1 cellular context compared by ENCODE assay signal in the genomic region with DNA sequence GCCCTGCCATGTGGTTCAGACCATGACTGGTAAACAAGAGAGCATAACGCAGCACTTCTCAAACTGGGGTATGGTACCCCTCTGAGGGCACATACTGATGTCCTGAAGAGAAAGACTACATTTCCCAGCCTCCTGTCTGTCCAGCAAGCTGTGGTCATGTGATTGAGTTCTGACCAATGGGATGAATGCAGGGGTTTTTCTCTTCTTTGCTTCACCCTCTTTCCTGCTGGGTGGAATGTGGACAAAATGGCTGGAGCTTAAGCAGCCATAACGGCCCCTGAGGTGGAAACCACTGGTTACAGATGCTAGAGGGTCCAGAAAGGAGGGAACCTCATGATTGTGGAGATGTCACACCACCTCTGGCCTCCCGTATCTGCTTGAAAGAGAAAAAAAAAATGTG.
TF ChIP-seq lines count a peak whose summit lies in the region.

No MANE protein-coding gene starts in this region.

TF ChIP-seq in HepG2, 621 proteins besides CTCF, POLR2A, EP300 and RAD21 (continued from another document):
- TF ChIP-seq, protein P1, sequence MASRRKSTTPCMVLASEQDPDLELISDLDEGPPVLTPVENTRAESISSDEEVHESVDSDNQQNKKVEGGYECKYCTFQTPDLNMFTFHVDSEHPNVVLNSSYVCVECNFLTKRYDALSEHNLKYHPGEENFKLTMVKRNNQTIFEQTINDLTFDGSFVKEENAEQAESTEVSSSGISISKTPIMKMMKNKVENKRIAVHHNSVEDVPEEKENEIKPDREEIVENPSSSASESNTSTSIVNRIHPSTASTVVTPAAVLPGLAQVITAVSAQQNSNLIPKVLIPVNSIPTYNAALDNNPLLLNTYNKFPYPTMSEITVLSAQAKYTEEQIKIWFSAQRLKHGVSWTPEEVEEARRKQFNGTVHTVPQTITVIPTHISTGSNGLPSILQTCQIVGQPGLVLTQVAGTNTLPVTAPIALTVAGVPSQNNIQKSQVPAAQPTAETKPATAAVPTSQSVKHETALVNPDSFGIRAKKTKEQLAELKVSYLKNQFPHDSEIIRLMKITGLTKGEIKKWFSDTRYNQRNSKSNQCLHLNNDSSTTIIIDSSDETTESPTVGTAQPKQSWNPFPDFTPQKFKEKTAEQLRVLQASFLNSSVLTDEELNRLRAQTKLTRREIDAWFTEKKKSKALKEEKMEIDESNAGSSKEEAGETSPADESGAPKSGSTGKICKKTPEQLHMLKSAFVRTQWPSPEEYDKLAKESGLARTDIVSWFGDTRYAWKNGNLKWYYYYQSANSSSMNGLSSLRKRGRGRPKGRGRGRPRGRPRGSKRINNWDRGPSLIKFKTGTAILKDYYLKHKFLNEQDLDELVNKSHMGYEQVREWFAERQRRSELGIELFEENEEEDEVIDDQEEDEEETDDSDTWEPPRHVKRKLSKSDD (CRISPR knock-in tag; IDR thresholded peaks at IDR 0.05; ENCODE audit: low read depth): no peak
- no peak for TF ChIP-seq GTF3A (CRISPR knock-in tag; conservative IDR thresholded peaks at IDR 0.05)
- no peak for TF ChIP-seq SRSF9 (IDR thresholded peaks at IDR 0.05; ENCODE audit: borderline replicate concordance, insufficient read depth, low read depth, low read length, poor library complexity, severe bottlenecking)
- TF ChIP-seq, protein P2, sequence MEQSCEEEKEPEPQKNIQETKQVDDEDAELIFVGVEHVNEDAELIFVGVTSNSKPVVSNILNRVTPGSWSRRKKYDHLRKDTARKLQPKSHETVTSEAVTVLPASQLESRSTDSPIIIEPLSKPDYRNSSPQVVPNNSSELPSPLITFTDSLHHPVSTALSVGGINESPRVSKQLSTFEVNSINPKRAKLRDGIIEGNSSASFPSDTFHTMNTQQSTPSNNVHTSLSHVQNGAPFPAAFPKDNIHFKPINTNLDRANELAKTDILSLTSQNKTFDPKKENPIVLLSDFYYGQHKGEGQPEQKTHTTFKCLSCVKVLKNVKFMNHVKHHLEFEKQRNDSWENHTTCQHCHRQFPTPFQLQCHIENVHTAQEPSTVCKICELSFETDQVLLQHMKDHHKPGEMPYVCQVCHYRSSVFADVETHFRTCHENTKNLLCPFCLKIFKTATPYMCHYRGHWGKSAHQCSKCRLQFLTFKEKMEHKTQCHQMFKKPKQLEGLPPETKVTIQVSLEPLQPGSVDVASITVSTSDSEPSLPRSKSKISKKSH (CRISPR knock-in tag; IDR thresholded peaks at IDR 0.05; ENCODE audit: borderline replicate concordance): no peak
- no peak for TF ChIP-seq ZFY (CRISPR knock-in tag; IDR thresholded peaks at IDR 0.05)
- TF ChIP-seq NRL (CRISPR knock-in tag; IDR thresholded peaks at IDR 0.05; ENCODE audit: borderline replicate concordance): no peak
- TF ChIP-seq, protein P3, sequence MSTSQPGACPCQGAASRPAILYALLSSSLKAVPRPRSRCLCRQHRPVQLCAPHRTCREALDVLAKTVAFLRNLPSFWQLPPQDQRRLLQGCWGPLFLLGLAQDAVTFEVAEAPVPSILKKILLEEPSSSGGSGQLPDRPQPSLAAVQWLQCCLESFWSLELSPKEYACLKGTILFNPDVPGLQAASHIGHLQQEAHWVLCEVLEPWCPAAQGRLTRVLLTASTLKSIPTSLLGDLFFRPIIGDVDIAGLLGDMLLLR (CRISPR knock-in tag; IDR thresholded peaks at IDR 0.05): no peak
- no peak for TF ChIP-seq ZNF570 (CRISPR knock-in tag; IDR thresholded peaks at IDR 0.05; ENCODE audit: borderline replicate concordance)
- TF ChIP-seq NFYC (CRISPR knock-in tag; IDR thresholded peaks at IDR 0.05): peak; percentile 79
- TF ChIP-seq, protein P4, sequence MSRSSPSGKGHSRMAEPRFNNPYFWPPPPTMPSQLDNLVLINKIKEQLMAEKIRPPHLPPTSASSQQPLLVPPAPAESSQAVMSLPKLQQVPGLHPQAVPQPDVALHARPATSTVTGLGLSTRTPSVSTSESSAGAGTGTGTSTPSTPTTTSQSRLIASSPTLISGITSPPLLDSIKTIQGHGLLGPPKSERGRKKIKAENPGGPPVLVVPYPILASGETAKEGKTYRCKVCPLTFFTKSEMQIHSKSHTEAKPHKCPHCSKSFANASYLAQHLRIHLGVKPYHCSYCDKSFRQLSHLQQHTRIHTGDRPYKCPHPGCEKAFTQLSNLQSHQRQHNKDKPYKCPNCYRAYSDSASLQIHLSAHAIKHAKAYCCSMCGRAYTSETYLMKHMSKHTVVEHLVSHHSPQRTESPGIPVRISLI (CRISPR knock-in tag; IDR thresholded peaks at IDR 0.05; ENCODE audit: borderline replicate concordance): no peak
TF ChIP-seq in HepG2: peak in this region for 10.
